In genomic region chr11:111460340-111460739, GRCh38 we compare ENCODE assay signal across 35 cellular contexts. TPM values are rescaled to one million over a fixed set of nuclear protein-coding genes. Genes with fewer than 3 reads are reported as not detected.
"Had no signal": no experiment of that assay in that cellular context is flagged by ENCODE, and none has a peak within 500 bp of the region (broad histone marks: within the 10 kb centered on the region; RNA-seq: fewer than 3 reads in every experiment).

No MANE protein-coding gene starts in this region.

- H3K9me3 Mint-ChIP-seq: activated B cell treated with CpG ODN at 0.5 μM for 24 hours; activated naive CD4-positive, alpha-beta T cell treated with anti-CD3 and anti-CD28 coated beads, Interleukin-2, amount 50 U/mL, for 24 hours; activated naive CD8-positive, alpha-beta T cell treated with anti-CD3 and anti-CD28 coated beads, Interleukin-2, amount 10 ng/mL, durations not matched to agents 7 days and 5 days; activated T-helper 2 cell treated with anti-CD3 and anti-CD28 coated beads, Interferon-gamma antibody, Interleukin-2, Interleukin-4, amounts not matched to agents 10 μg/mL and 5 μg/mL and 100 μg/mL, durations not matched to agents 14 hours and 24 hours and 36 hours; central memory CD8-positive, alpha-beta T cell; T-cell had no signal

- H3K27ac Mint-ChIP-seq: activated B cell treated with CpG ODN at 0.5 μM for 24 hours; activated naive CD4-positive, alpha-beta T cell treated with anti-CD3 and anti-CD28 coated beads, Interleukin-2, amount 50 U/mL, for 24 hours; activated naive CD8-positive, alpha-beta T cell treated with anti-CD3 and anti-CD28 coated beads, Interleukin-2, amount 10 ng/mL, durations not matched to agents 7 days and 5 days; activated T-helper 2 cell treated with anti-CD3 and anti-CD28 coated beads, Interferon-gamma antibody, Interleukin-2, Interleukin-4, amounts not matched to agents 10 μg/mL and 5 μg/mL and 100 μg/mL, durations not matched to agents 14 hours and 24 hours and 36 hours; T-cell had no signal

- H3K36me3 Mint-ChIP-seq: activated naive CD4-positive, alpha-beta T cell treated with anti-CD3 and anti-CD28 coated beads, Interleukin-2, amount 50 U/mL, for 24 hours; activated naive CD8-positive, alpha-beta T cell treated with anti-CD3 and anti-CD28 coated beads, Interleukin-2, amount 10 ng/mL, durations not matched to agents 7 days and 5 days; T-cell had no signal

- H3K4me1 Mint-ChIP-seq: activated B cell treated with CpG ODN at 0.5 μM for 24 hours; activated naive CD4-positive, alpha-beta T cell treated with anti-CD3 and anti-CD28 coated beads, Interleukin-2, amount 50 U/mL, for 24 hours; central memory CD8-positive, alpha-beta T cell; T-cell had no signal

- H3K4me3 Mint-ChIP-seq: activated B cell treated with CpG ODN at 0.5 μM for 24 hours; activated naive CD4-positive, alpha-beta T cell treated with anti-CD3 and anti-CD28 coated beads, Interleukin-2, amount 50 U/mL, for 24 hours; activated naive CD8-positive, alpha-beta T cell treated with anti-CD3 and anti-CD28 coated beads, Interleukin-2, amount 10 ng/mL, durations not matched to agents 7 days and 5 days; central memory CD8-positive, alpha-beta T cell; T-cell had no signal

- ATAC-seq: Right ventricle myocardium inferior, SK-N-SH treated with all-trans-retinoic acid at 6 μM for 48 hours, T-cell had no signal

- DNase-seq: activated B cell treated with CpG ODN at 0.5 μM for 24 hours; activated CD4-positive, alpha-beta T cell treated with anti-CD3 and anti-CD28 coated beads for 4 hours; activated CD4-positive, alpha-beta T cell treated with anti-CD3 and anti-CD28 coated beads, Interleukin-2, amount 50 U/mL, for 4 hours; activated CD4-positive, CD25-positive, alpha-beta regulatory T cell treated with anti-CD3 and anti-CD28 coated beads, Interleukin-2, amount 50 U/mL, for 72 hours; activated gamma-delta T cell; activated naive CD4-positive, alpha-beta T cell treated with Interleukin-2 at 50 U/mL for 16 hours; activated naive CD8-positive, alpha-beta T cell treated with anti-CD3 and anti-CD28 coated beads, Interleukin-2, amount 10 ng/mL, durations not matched to agents 7 days and 5 days; activated T-cell treated with anti-CD3 and anti-CD28 coated beads, Interleukin-2, amount 50 U/mL, for 1 hour; amygdala; Kasumi-1; KG1; NCI-H1048; NCI-H1105 treated with DMSO at 0.1 percent for 48 hours; NCI-H1436; NCI-H1694; NCI-H1930; NCI-H2081 treated with DMSO at 0.1 percent for 48 hours; NCI-H345; NCI-H524 treated with DMSO at 0.1 percent for 48 hours; PC-9; SIG-M5; T-cell; T-helper 2 cell; T-helper 9 cell had no signal

RNA-seq across cellular contexts. Expression of gene BTG4, which starts 51.8 kb away (rescaled TPM):
- total RNA-seq: activated B cell treated with CpG ODN at 0.5 μM for 24 hours; activated T-helper 2 cell treated with anti-CD3 and anti-CD28 coated beads, Interferon-gamma antibody, Interleukin-2, Interleukin-4, amounts not matched to agents 10 μg/mL and 5 μg/mL and 100 μg/mL, durations not matched to agents 14 hours and 24 hours and 36 hours; ascending aorta; cardiac muscle cell; OCI-LY7; PC-9; Right ventricle myocardium inferior; SK-MEL-5; T-cell had no signal
- polyA plus RNA-seq: adipose tissue, cardiac muscle cell had no signal

RNA-seq across cellular contexts. Expression of gene HOATZ, which starts 54.2 kb away (rescaled TPM):
- total RNA-seq: activated B cell treated with CpG ODN at 0.5 μM for 24 hours; activated naive CD8-positive, alpha-beta T cell treated with anti-CD3 and anti-CD28 coated beads, Interleukin-2, amount 10 ng/mL, durations not matched to agents 7 days and 5 days; activated T-helper 2 cell treated with anti-CD3 and anti-CD28 coated beads, Interferon-gamma antibody, Interleukin-2, Interleukin-4, amounts not matched to agents 10 μg/mL and 5 μg/mL and 100 μg/mL, durations not matched to agents 14 hours and 24 hours and 36 hours; ascending aorta; cardiac muscle cell; NCI-H460; OCI-LY7; PC-9; Right ventricle myocardium inferior; SK-MEL-5; T-cell had no signal
- polyA plus RNA-seq: adipose tissue, cardiac muscle cell had no signal
